ENCODE assay signal across 13 cellular contexts in the genomic region with DNA sequence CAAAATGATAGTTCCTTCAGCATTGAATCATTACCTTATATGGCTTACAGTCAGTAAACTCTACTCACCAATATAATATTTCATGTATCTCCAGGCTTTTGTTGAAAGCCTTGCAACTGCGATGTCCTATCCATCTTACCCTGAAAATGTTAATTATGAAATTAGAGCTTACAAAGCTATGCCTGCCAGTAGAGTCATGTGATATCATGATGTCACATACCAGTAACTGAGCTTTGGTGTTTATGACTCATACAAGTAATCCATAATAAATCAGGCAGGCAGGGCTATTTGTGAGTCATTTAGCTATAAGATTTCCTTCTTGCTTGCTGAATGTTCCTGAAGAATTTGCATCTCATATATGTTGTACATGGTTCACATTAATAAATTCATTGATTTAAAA. TPM values are rescaled to one million over a fixed set of nuclear protein-coding genes. Genes with fewer than 3 reads are reported as not detected.
DNase-seq lines count a peak whose midpoint lies in the region; ATAC-seq and TF ChIP-seq lines count a peak whose summit lies in the region.
"Had no signal": no experiment of that assay in that cellular context is flagged by ENCODE, and none has a peak within 500 bp of the region (broad histone marks: within the 10 kb centered on the region; RNA-seq: fewer than 3 reads in every experiment).

No MANE protein-coding gene starts in this region.

- H2AFZ ChIP-seq in neuron (ENCODE audit: low read depth, low read length), result no peak overlapping the region

- peak; percentile 49 for DNase-seq in DMS53 treated with DMSO at 0.1 percent for 48 hours (lab: John Stamatoyannopoulos, UW; ENCODE audit: unreplicated experiment)
- DNase-seq in NCI-H2081 (lab: John Stamatoyannopoulos, UW), result peak; percentile 5 to 22
- DNase-seq in choroid plexus epithelial cell (ENCODE audit: low read depth), result peak; percentile 73
- no peak for DNase-seq in suprapubic skin (ENCODE audit: low spot score in 2 of 2)
- no peak for DNase-seq in GM13976 (ENCODE audit: low spot score)
- DNase-seq in D341Med (ENCODE audit: low spot score), result no peak
- DNase-seq: activated CD8-positive, alpha-beta T cell treated with anti-CD3 and anti-CD28 coated beads for 36 hours; activated naive CD8-positive, alpha-beta T cell treated with anti-CD3 and anti-CD28 coated beads, Interleukin-2, amount 50 U/mL, for 24 hours; GDM1; NCI-H1048 had no signal

- peaks cover 4% of the 10 kb centered on the region for H3K4me1 ChIP-seq in neuron (ENCODE audit: insufficient read depth, low read length)
- H3K4me1 ChIP-seq in suprapubic skin, result peaks cover 14% of the 10 kb centered on the region

- in situ Hi-C loops in GM13976 (cut with MboI; ENCODE audit: low sequenced_read_pairs, unreplicated experiment), result no loop called here

- H3K36me3 ChIP-seq in neuron (ENCODE audit: insufficient read depth, low read length) (no peaks in the 10 kb centered on the region), suprapubic skin (no peaks in the 10 kb centered on the region)
- H3K36me3 ChIP-seq: SJSA1 had no signal

- 60% methylated on average over 1 of the region's 1 CpG for WGBS in suprapubic skin

- TF ChIP-seq POLR2A in suprapubic skin (IDR thresholded peaks at IDR 0.05), result no peak

- no peaks in the 10 kb centered on the region for H3K27me3 ChIP-seq in neuron (ENCODE audit: insufficient read depth, low read length)
- H3K27me3 ChIP-seq in suprapubic skin, result no peaks in the 10 kb centered on the region
- H3K27me3 ChIP-seq: SJSA1 had no signal

- TF ChIP-seq CTCF in choroid plexus epithelial cell (conservative IDR thresholded peaks at IDR 0.05; ENCODE audit: low read depth, low read length) (no peak), suprapubic skin (IDR thresholded peaks at IDR 0.05) (no peak), GM13976 (IDR thresholded peaks at IDR 0.05; ENCODE audit: borderline replicate concordance, control extremely low read depth, extremely low read depth, insufficient read depth, missing control alignments) (no peak)

- no peak overlapping the region for H3K27ac ChIP-seq in suprapubic skin
- H3K27ac ChIP-seq: SJSA1 had no signal

- H3K9me3 ChIP-seq in neuron (ENCODE audit: low read length) (peaks cover 2% of the 10 kb centered on the region), suprapubic skin (no peaks in the 10 kb centered on the region)
- H3K9me3 ChIP-seq: SJSA1 had no signal

- ATAC-seq in GM18868 (IDR thresholded peaks at IDR 0.05; ENCODE audit: unreplicated experiment), result no peak
- ATAC-seq: activated CD8-positive, alpha-beta T cell treated with anti-CD3 and anti-CD28 coated beads for 36 hours; activated naive CD8-positive, alpha-beta T cell treated with anti-CD3 and anti-CD28 coated beads, Interleukin-2, amount 50 U/mL, for 24 hours had no signal

- H3K4me3 ChIP-seq in choroid plexus epithelial cell (ENCODE audit: low read depth, low read length), result no peak overlapping the region
- H3K4me3 ChIP-seq in neuron (ENCODE audit: low read length), result peak overlapping the region; percentile 14
- no peak overlapping the region for H3K4me3 ChIP-seq in suprapubic skin
- H3K4me3 ChIP-seq: SJSA1 had no signal

- TF ChIP-seq EP300 in suprapubic skin (IDR thresholded peaks at IDR 0.05), result no peak

RNA-seq across cellular contexts. Expression of gene FAM83B, which starts 44.9 kb away (rescaled TPM):
- total RNA-seq in suprapubic skin, result 100 to 1,000 TPM; 100 to 153 (median 125) TPM
- total RNA-seq: activated CD8-positive, alpha-beta T cell treated with anti-CD3 and anti-CD28 coated beads for 36 hours; SJSA1 had no signal

Comparison
In these comparisons a context has a peak if more than half of its experiments do, and no peak if none do; other contexts are left out.
1. DNase-seq: peak in DMS53 treated with DMSO at 0.1 percent for 48 hours (single experiment), NCI-H2081 (2 of 2) and choroid plexus epithelial cell (single experiment); none in suprapubic skin (0 of 2), GM13976 (single experiment) and D341Med (single experiment).